ENCODE assay signal across 1 cellular context in the genomic region with DNA sequence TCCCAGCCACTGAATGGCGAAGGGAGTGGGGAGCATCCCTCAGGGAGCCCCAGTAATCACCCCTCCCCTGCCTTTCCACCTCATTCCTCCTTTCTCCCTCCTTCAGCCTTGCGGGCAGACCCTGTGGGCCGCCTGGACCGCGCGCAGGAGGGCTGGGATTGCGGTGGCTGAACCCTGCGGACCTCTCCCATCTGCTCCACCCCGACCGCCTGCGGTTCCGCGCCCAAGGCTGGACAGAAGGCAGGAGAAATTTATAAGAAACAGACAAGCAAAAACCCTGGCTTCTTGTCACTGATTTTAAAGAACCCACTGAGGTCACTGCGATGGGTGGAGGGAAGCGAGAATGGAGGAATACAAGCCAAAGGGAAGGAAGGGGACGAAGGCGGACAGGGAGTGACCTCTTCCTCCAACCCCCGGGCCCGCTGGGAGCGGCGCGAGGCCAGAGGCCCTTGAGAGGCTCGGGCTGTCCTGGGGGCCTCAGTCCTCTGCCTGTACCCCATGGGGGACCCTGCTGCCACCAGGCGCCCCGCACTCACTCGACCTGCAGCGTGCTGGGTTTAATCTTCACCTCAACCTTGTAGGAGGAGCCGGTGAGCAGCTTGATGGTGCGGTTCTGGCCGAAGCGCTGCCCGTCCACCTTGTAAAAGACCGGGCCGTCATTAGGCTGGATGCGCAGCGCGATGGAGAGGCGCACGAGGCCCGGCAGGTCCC.
A peak's percentile ranks its signal among the peaks of the same experiment; 100 is the strongest.
TF ChIP-seq lines count a peak whose summit lies in the region.

No MANE protein-coding gene starts in this region.

TF ChIP-seq in HEK293, 187 proteins besides CTCF, POLR2A, EP300 and RAD21 (continued from another document):
- TF ChIP-seq PRDM10 (tag by site-specific recombination; IDR thresholded peaks at IDR 0.05), result peak; percentile 75
- 0 out of 2 replicates have a peak, but pooled peaks have one; percentile 27 for TF ChIP-seq REST (tag by site-specific recombination; IDR thresholded peaks at IDR 0.05)
- TF ChIP-seq ZNF335 (tag by site-specific recombination; conservative IDR thresholded peaks at IDR 0.05), result peak; percentile 69
